In the genomic region with DNA sequence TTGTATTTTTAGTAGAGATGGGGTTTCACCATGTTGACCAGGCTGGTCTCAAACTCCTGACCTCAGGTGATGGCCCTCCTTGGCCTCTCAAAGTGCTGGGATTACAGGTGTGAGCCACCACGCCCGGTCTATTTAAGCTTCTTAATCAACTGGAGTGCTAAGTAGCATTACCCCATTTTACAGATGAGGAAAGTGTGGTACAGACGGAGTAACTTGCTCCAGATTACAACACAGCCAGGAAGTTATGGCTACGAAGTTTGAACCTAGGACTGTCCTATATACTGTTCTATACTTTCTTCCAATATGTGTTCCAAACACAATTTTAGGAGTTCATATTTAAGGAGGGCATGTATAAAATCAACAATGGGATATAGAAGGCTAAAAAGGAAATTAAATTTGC, we compare ENCODE assay signal across 31 cellular contexts.
"Had no signal": no experiment of that assay in that cellular context is flagged by ENCODE, and none has a peak within 500 bp of the region (broad histone marks: within the 10 kb centered on the region; RNA-seq: fewer than 3 reads in every experiment).

No MANE protein-coding gene starts in this region.

- H3K4me3 Mint-ChIP-seq: activated CD4-positive, alpha-beta memory T cell treated with anti-CD3 and anti-CD28 coated beads for 36 hours; activated CD4-positive, alpha-beta T cell treated with anti-CD3 and anti-CD28 coated beads for 36 hours; activated CD4-positive, alpha-beta T cell treated with anti-CD3 and anti-CD28 coated beads, Interleukin-2, amount 10 ng/mL, durations not matched to agents 24 days and 14 days; activated CD8-positive, alpha-beta memory T cell treated with anti-CD3 and anti-CD28 coated beads, Interleukin-2, amount 10 ng/mL, durations not matched to agents 7 days and 5 days; activated CD8-positive, alpha-beta T cell treated with anti-CD3 and anti-CD28 coated beads, Interleukin-2, amount 10 ng/mL, durations not matched to agents 7 days and 5 days; activated naive CD4-positive, alpha-beta T cell treated with anti-CD3 and anti-CD28 coated beads, Interleukin-2, amount 10 ng/mL, durations not matched to agents 7 days and 5 days; activated naive CD8-positive, alpha-beta T cell treated with anti-CD3 and anti-CD28 coated beads, Interleukin-2, amount 10 ng/mL, durations not matched to agents 7 days and 5 days; activated T-helper 1 cell treated with anti-CD3 and anti-CD28 coated beads, Interleukin-12 subunit alpha, Interleukin-12 subunit beta, Interleukin-2, Interleukin-4 antibody, amounts not matched to agents 30 ng/mL and 10 ng/mL and 1 ng/mL, durations not matched to agents 14 hours and 24 hours and 36 hours; central memory CD8-positive, alpha-beta T cell; dendritic cell treated with granulocyte-macrophage colony-stimulating factor and Interleukin-4, amounts not matched to agents 40 ng/mL and 50 ng/mL, for 4 days had no signal

- H3K79me2 ChIP-seq: hepatocyte had no signal

- H3K9me3 ChIP-seq: esophagus squamous epithelium, gastroesophageal sphincter, heart right ventricle had no signal

- H3K4me3 ChIP-seq: coronary artery, dorsolateral prefrontal cortex, esophagus squamous epithelium, gastroesophageal sphincter, heart right ventricle, hepatocyte had no signal

- H3K36me3 Mint-ChIP-seq: activated CD4-positive, alpha-beta memory T cell treated with anti-CD3 and anti-CD28 coated beads for 36 hours; activated CD8-positive, alpha-beta memory T cell treated with anti-CD3 and anti-CD28 coated beads, Interleukin-2, amount 10 ng/mL, durations not matched to agents 7 days and 5 days; activated naive CD4-positive, alpha-beta T cell treated with anti-CD3 and anti-CD28 coated beads, Interleukin-2, amount 10 ng/mL, durations not matched to agents 7 days and 5 days had no signal

- DNase-seq: activated CD4-positive, alpha-beta memory T cell treated with anti-CD3 and anti-CD28 coated beads for 36 hours; activated CD4-positive, alpha-beta T cell treated with anti-CD3 and anti-CD28 coated beads for 36 hours; activated CD4-positive, alpha-beta T cell treated with anti-CD3 and anti-CD28 coated beads, Interleukin-2, amount 10 ng/mL, durations not matched to agents 24 days and 14 days; activated CD4-positive, CD25-positive, alpha-beta regulatory T cell; activated CD4-positive, CD25-positive, alpha-beta regulatory T cell treated with anti-CD3 and anti-CD28 coated beads, Interleukin-2, amount 50 U/mL, for 72 hours; activated CD8-positive, alpha-beta memory T cell treated with anti-CD3 and anti-CD28 coated beads, Interleukin-2, amount 10 ng/mL, durations not matched to agents 7 days and 5 days; activated CD8-positive, alpha-beta memory T cell treated with anti-CD3 and anti-CD28 coated beads, Interleukin-2, amount 50 U/mL, for 4 hours; activated CD8-positive, alpha-beta T cell treated with anti-CD3 and anti-CD28 coated beads, Interleukin-2, amount 10 ng/mL, durations not matched to agents 7 days and 5 days; activated gamma-delta T cell; activated naive CD4-positive, alpha-beta T cell; activated naive CD4-positive, alpha-beta T cell treated with anti-CD3 and anti-CD28 coated beads, Interleukin-2, amount 10 ng/mL, durations not matched to agents 7 days and 5 days; activated naive CD8-positive, alpha-beta T cell treated with anti-CD3 and anti-CD28 coated beads, Interleukin-2, amount 10 ng/mL, durations not matched to agents 7 days and 5 days; activated T-cell treated with anti-CD3 and anti-CD28 coated beads, Interleukin-2, amount 50 U/mL, for 1 hour; activated T-cell treated with anti-CD3 and anti-CD28 coated beads, Interleukin-2, amount 50 U/mL, for 48 hours; brain microvascular endothelial cell; dorsolateral prefrontal cortex; effector memory CD4-positive, alpha-beta T cell; erythroblast; esophagus squamous epithelium; foreskin melanocyte; heart right ventricle had no signal

- H3K36me3 ChIP-seq: brain microvascular endothelial cell, esophagus squamous epithelium, gastroesophageal sphincter, heart right ventricle had no signal

- H3K27ac Mint-ChIP-seq: activated CD4-positive, alpha-beta memory T cell treated with anti-CD3 and anti-CD28 coated beads for 36 hours; activated CD4-positive, alpha-beta T cell treated with anti-CD3 and anti-CD28 coated beads for 36 hours; activated CD4-positive, alpha-beta T cell treated with anti-CD3 and anti-CD28 coated beads, Interleukin-2, amount 10 ng/mL, durations not matched to agents 24 days and 14 days; activated CD8-positive, alpha-beta memory T cell treated with anti-CD3 and anti-CD28 coated beads, Interleukin-2, amount 10 ng/mL, durations not matched to agents 7 days and 5 days; activated CD8-positive, alpha-beta T cell treated with anti-CD3 and anti-CD28 coated beads, Interleukin-2, amount 10 ng/mL, durations not matched to agents 7 days and 5 days; activated naive CD4-positive, alpha-beta T cell treated with anti-CD3 and anti-CD28 coated beads, Interleukin-2, amount 10 ng/mL, durations not matched to agents 7 days and 5 days; activated naive CD4-positive, alpha-beta T cell treated with anti-CD3 and anti-CD28 coated beads, Interleukin-2, amount 50 U/mL, for 72 hours; activated naive CD8-positive, alpha-beta T cell treated with anti-CD3 and anti-CD28 coated beads, Interleukin-2, amount 10 ng/mL, durations not matched to agents 7 days and 5 days; activated T-helper 1 cell treated with anti-CD3 and anti-CD28 coated beads, Interleukin-12 subunit alpha, Interleukin-12 subunit beta, Interleukin-2, Interleukin-4 antibody, amounts not matched to agents 30 ng/mL and 10 ng/mL and 1 ng/mL, durations not matched to agents 14 hours and 24 hours and 36 hours; activated T-helper 2 cell treated with anti-CD3 and anti-CD28 coated beads, Interferon-gamma antibody, Interleukin-2, Interleukin-4, amounts not matched to agents 10 μg/mL and 5 μg/mL and 100 μg/mL, durations not matched to agents 14 hours and 24 hours and 36 hours; dendritic cell treated with granulocyte-macrophage colony-stimulating factor and Interleukin-4, amounts not matched to agents 40 ng/mL and 50 ng/mL, for 4 days had no signal

- H3K27ac ChIP-seq: brain microvascular endothelial cell, coronary artery, dorsolateral prefrontal cortex, esophagus squamous epithelium, gastroesophageal sphincter, heart right ventricle, hepatocyte had no signal

- FAIRE-seq: astrocyte, bronchial epithelial cell had no signal

- H2AFZ ChIP-seq: hepatocyte had no signal

- ATAC-seq: activated CD4-positive, alpha-beta T cell treated with anti-CD3 and anti-CD28 coated beads for 36 hours; activated CD8-positive, alpha-beta memory T cell treated with anti-CD3 and anti-CD28 coated beads, Interleukin-2, amount 10 ng/mL, durations not matched to agents 7 days and 5 days; activated CD8-positive, alpha-beta T cell treated with anti-CD3 and anti-CD28 coated beads, Interleukin-2, amount 10 ng/mL, durations not matched to agents 7 days and 5 days; activated naive CD4-positive, alpha-beta T cell treated with anti-CD3 and anti-CD28 coated beads, Interleukin-2, amount 50 U/mL, for 72 hours; gastroesophageal sphincter; heart right ventricle had no signal

- H3K4me1 Mint-ChIP-seq: central memory CD8-positive, alpha-beta T cell had no signal

- H3K4me2 ChIP-seq: hepatocyte had no signal

- H3K9me3 Mint-ChIP-seq: activated CD4-positive, alpha-beta T cell treated with anti-CD3 and anti-CD28 coated beads, Interleukin-2, amount 10 ng/mL, durations not matched to agents 24 days and 14 days; activated naive CD4-positive, alpha-beta T cell treated with anti-CD3 and anti-CD28 coated beads, Interleukin-2, amount 10 ng/mL, durations not matched to agents 7 days and 5 days; activated naive CD8-positive, alpha-beta T cell treated with anti-CD3 and anti-CD28 coated beads, Interleukin-2, amount 10 ng/mL, durations not matched to agents 7 days and 5 days; activated T-helper 2 cell treated with anti-CD3 and anti-CD28 coated beads, Interferon-gamma antibody, Interleukin-2, Interleukin-4, amounts not matched to agents 10 μg/mL and 5 μg/mL and 100 μg/mL, durations not matched to agents 14 hours and 24 hours and 36 hours; central memory CD8-positive, alpha-beta T cell; dendritic cell treated with granulocyte-macrophage colony-stimulating factor and Interleukin-4, amounts not matched to agents 40 ng/mL and 50 ng/mL, for 4 days had no signal

- H3K27me3 ChIP-seq: brain microvascular endothelial cell, dorsolateral prefrontal cortex, esophagus squamous epithelium, gastroesophageal sphincter, heart right ventricle, hepatocyte had no signal

- H3K27me3 Mint-ChIP-seq: activated CD4-positive, alpha-beta memory T cell treated with anti-CD3 and anti-CD28 coated beads for 36 hours; activated CD4-positive, alpha-beta T cell treated with anti-CD3 and anti-CD28 coated beads for 36 hours; activated CD4-positive, alpha-beta T cell treated with anti-CD3 and anti-CD28 coated beads, Interleukin-2, amount 10 ng/mL, durations not matched to agents 24 days and 14 days; activated CD8-positive, alpha-beta memory T cell treated with anti-CD3 and anti-CD28 coated beads, Interleukin-2, amount 10 ng/mL, durations not matched to agents 7 days and 5 days; dendritic cell treated with granulocyte-macrophage colony-stimulating factor and Interleukin-4, amounts not matched to agents 40 ng/mL and 50 ng/mL, for 4 days had no signal
